22 cellular contexts compared by ENCODE assay signal in the genomic region with DNA sequence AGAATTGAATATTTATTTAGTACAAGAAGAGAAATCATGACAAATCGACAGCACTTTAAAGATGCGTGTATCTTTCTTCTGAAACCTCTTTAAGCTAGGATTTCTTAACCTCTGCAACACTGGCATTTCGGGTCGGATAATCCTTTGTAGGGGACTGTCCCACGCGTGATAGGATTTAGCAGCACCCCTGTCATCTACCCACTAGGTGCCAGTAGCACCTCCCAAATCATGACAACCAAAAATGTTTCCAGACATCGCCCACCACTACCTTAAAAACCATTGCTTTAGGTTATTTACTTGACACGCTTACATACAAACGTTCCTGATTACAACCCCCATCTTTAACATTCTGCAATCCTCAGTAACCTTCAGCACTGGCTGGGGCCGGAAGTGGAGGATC.
DNase-seq lines count a peak whose midpoint lies in the region; ATAC-seq, FAIRE-seq and TF ChIP-seq lines count a peak whose summit lies in the region.
"Had no signal": no experiment of that assay in that cellular context is flagged by ENCODE, and none has a peak within 500 bp of the region (broad histone marks: within the 10 kb centered on the region; RNA-seq: fewer than 3 reads in every experiment).

No MANE protein-coding gene starts in this region.

- H3K79me1 ChIP-seq in H1 (ENCODE audit: low read depth, low read length), result no peaks in the 10 kb centered on the region

- no peaks in the 10 kb centered on the region for H3K9me3 Mint-ChIP-seq in neural progenitor cell
- no peaks in the 10 kb centered on the region for H3K9me3 Mint-ChIP-seq in activated naive CD8-positive, alpha-beta T cell treated with anti-CD3 and anti-CD28 coated beads, Interleukin-2, amount 50 U/mL, for 24 hours

- no peak overlapping the region for H3K23ac ChIP-seq in H1 (ENCODE audit: insufficient read length)

- H3K4me3 Mint-ChIP-seq in neural progenitor cell, result no peak overlapping the region
- no peak overlapping the region for H3K4me3 Mint-ChIP-seq in activated naive CD8-positive, alpha-beta T cell treated with anti-CD3 and anti-CD28 coated beads, Interleukin-2, amount 50 U/mL, for 24 hours
- H3K4me3 Mint-ChIP-seq: HFFc6 had no signal

- no peak overlapping the region for H3K56ac ChIP-seq in H1 (replicated peaks; ENCODE audit: insufficient read length, low read depth, low read length)

- H3F3A ChIP-seq in neural progenitor cell (ENCODE audit: low read depth), result peaks cover 4% of the 10 kb centered on the region

- TF ChIP-seq CTCF in GM12875 (IDR thresholded peaks at IDR 0.05; ENCODE audit: borderline replicate concordance, insufficient read depth, low read depth, low read length) (peak; percentile 8; the same call in 1 of the 2 replicates), H1 (IDR thresholded peaks at IDR 0.05; ENCODE audit: control extremely low read depth in 1 of 3, insufficient read depth in 1 of 3, low read depth in 1 of 3, low read length in 3 of 3) (peak; percentile 23 to 37 (median 30); a peak in 3 of 4 replicates), neural progenitor cell (IDR thresholded peaks at IDR 0.05) (peak; percentile 20)

- peak; percentile 32 for FAIRE-seq in H1 (lab: Jason Lieb, UNC)
- FAIRE-seq: GM12891 had no signal

- H3K14ac ChIP-seq in H1 (ENCODE audit: insufficient read length), result no peak overlapping the region

- H2BK5ac ChIP-seq in H1 (ENCODE audit: low read depth, low read length), result no peak overlapping the region

- no peak overlapping the region for H2BK20ac ChIP-seq in H1 (ENCODE audit: low read length)

- H3K27ac ChIP-seq in H1 (ENCODE audit: low read depth, low read length) (no peak overlapping the region), neural progenitor cell (no peak overlapping the region)

- H3K4me2 ChIP-seq in H1 (ENCODE audit: insufficient read depth in 1 of 2, low read depth in 2 of 2, low read length in 2 of 2) (no peak overlapping the region), neural progenitor cell (no peak overlapping the region)

- no peak overlapping the region for H3K18ac ChIP-seq in H1 (ENCODE audit: extremely low read depth, low read length)

- no peak overlapping the region for H2BK120ac ChIP-seq in H1 (replicated peaks; ENCODE audit: low read depth, low read length)

- no peak for ATAC-seq in HG02763 (IDR thresholded peaks at IDR 0.05; ENCODE audit: unreplicated experiment)
- ATAC-seq in activated naive CD8-positive, alpha-beta T cell treated with anti-CD3 and anti-CD28 coated beads, Interleukin-2, amount 50 U/mL, for 24 hours, result no peak
- ATAC-seq: Panc1, Right ventricle myocardium inferior had no signal

- peaks cover 10% of the 10 kb centered on the region for H3K27me3 Mint-ChIP-seq in neural progenitor cell (ENCODE audit: insufficient read depth, low read depth)
- H3K27me3 Mint-ChIP-seq in activated naive CD8-positive, alpha-beta T cell treated with anti-CD3 and anti-CD28 coated beads, Interleukin-2, amount 50 U/mL, for 24 hours, result peaks cover 2% of the 10 kb centered on the region

- H3K36me3 Mint-ChIP-seq in neural progenitor cell, result no peaks in the 10 kb centered on the region
- no peaks in the 10 kb centered on the region for H3K36me3 Mint-ChIP-seq in activated naive CD8-positive, alpha-beta T cell treated with anti-CD3 and anti-CD28 coated beads, Interleukin-2, amount 50 U/mL, for 24 hours (ENCODE audit: low read depth)

- H2AFZ ChIP-seq in H1 (ENCODE audit: low read length) (no peak overlapping the region), neural progenitor cell (replicated peaks) (no peak overlapping the region)

- H2BK15ac ChIP-seq in H1 (ENCODE audit: low read length), result no peak overlapping the region

- no peaks in the 10 kb centered on the region for H3K9me3 ChIP-seq in H1 (ENCODE audit: insufficient read depth in 2 of 2, low read depth in 1 of 2, low read length in 1 of 2)
- H3K9me3 ChIP-seq in neural progenitor cell (ENCODE audit: low read depth), result no peaks in the 10 kb centered on the region

- H4K20me1 ChIP-seq in H1 (replicated peaks in 1 of 2; ENCODE audit: control insufficient read depth in 1 of 2, insufficient read depth in 2 of 2, low read length in 2 of 2) (no peaks in the 10 kb centered on the region), neural progenitor cell (ENCODE audit: low read depth) (no peaks in the 10 kb centered on the region)

- CTCF ChIA-PET in H1 (lab: Charles Lee; ENCODE audit: partially characterized antibody), result interaction anchor here (0.6 to 2.3 kb wide), 10 partner anchors 15 to 502 kb away, joined by 3 to 9 read pairs (median 4); no protein-coding TSS in a partner anchor

- no peak overlapping the region for H3K4me3 ChIP-seq in GM12875 (ENCODE audit: low read depth, low read length)
- H3K4me3 ChIP-seq in H1 (ENCODE audit: extremely low read depth in 1 of 4, insufficient read depth in 2 of 4, low read depth in 3 of 4, low read length in 4 of 4), result no peak overlapping the region
- no peak overlapping the region for H3K4me3 ChIP-seq in neural progenitor cell

- TF ChIP-seq POLR2A in H1 (IDR thresholded peaks at IDR 0.05; ENCODE audit: control extremely low read depth in 1 of 2, low read depth in 2 of 2, low read length in 2 of 2), result no peak

- H3K4me1 ChIP-seq in H1 (replicated peaks in 1 of 4; ENCODE audit: control insufficient read depth in 3 of 4, insufficient read depth in 4 of 4, low read length in 3 of 4) (peaks cover 0 to 6% (median 3%) of the 10 kb centered on the region in 4 experiments; a peak in 3 of 7 replicates), neural progenitor cell (peaks cover 1% of the 10 kb centered on the region)

- no peak overlapping the region for H4K91ac ChIP-seq in H1 (replicated peaks; ENCODE audit: insufficient read length, low read length)

- TF ChIP-seq EP300 in H1 (IDR thresholded peaks at IDR 0.05; ENCODE audit: borderline replicate concordance in 1 of 2, low read depth in 2 of 2, low read length in 2 of 2), result no peak

- H4K8ac ChIP-seq in H1 (ENCODE audit: extremely low read depth, insufficient read depth, low read length), result no peak overlapping the region

- 80% methylated on average over 10 of the region's 10 CpGs; no CpG with 5 or more reads in 1 of the 2 experiments for WGBS in H1 (ENCODE audit: extremely low coverage in 1 of 2, insufficient coverage in 1 of 2, insufficient read length in 1 of 2, insufficient replicate concordance in 2 of 2, low coverage in 1 of 2, low lambda C conversion rate in 2 of 2, missing lambda C conversion rate in 1 of 2), 2 experiments

- H3K23me2 ChIP-seq in H1 (ENCODE audit: low read depth, low read length), result no peaks in the 10 kb centered on the region

- H3K9ac ChIP-seq in H1 (replicated peaks in 1 of 4; ENCODE audit: extremely low read depth in 1 of 4, low read depth in 3 of 4, low read length in 3 of 4), result no peak overlapping the region
- H3K9ac ChIP-seq in neural progenitor cell, result no peak overlapping the region

- H3K79me2 ChIP-seq in H1 (ENCODE audit: control insufficient read depth in 1 of 2, insufficient read depth in 2 of 2, low read length in 2 of 2), result no peaks in the 10 kb centered on the region
- no peaks in the 10 kb centered on the region for H3K79me2 ChIP-seq in neural progenitor cell (ENCODE audit: low read depth)

- H3K27me3 ChIP-seq in H1 (replicated peaks in 1 of 4; ENCODE audit: control insufficient read depth in 3 of 4, extremely low read depth in 1 of 4, insufficient read depth in 3 of 4, low read length in 3 of 4), result no peaks in the 10 kb centered on the region
- no peaks in the 10 kb centered on the region for H3K27me3 ChIP-seq in neural progenitor cell

- peaks cover 14% of the 10 kb centered on the region for H3K4me1 Mint-ChIP-seq in neural progenitor cell
- H3K4me1 Mint-ChIP-seq in activated naive CD8-positive, alpha-beta T cell treated with anti-CD3 and anti-CD28 coated beads, Interleukin-2, amount 50 U/mL, for 24 hours, result no peaks in the 10 kb centered on the region

- H3K4ac ChIP-seq in H1 (replicated peaks; ENCODE audit: insufficient read length, low read depth, low read length), result no peak overlapping the region

- H3K36me3 ChIP-seq in H1 (ENCODE audit: control insufficient read depth in 2 of 4, insufficient read depth in 4 of 4, low read length in 3 of 4) (no peaks in the 10 kb centered on the region), neural progenitor cell (no peaks in the 10 kb centered on the region)

- POLR2A ChIA-PET in H1 (lab: Charles Lee; ENCODE audit: partially characterized antibody), result no interaction called here

- peak; percentile 58 to 72 for TF ChIP-seq RAD21 in H1 (IDR thresholded peaks at IDR 0.05 in 1 of 2, conservative IDR thresholded peaks at IDR 0.05 in 1 of 2; ENCODE audit: low read depth in 2 of 2, low read length in 2 of 2)

- H3K27ac Mint-ChIP-seq in neural progenitor cell, result peak overlapping the region; percentile 6
- H3K27ac Mint-ChIP-seq in activated naive CD8-positive, alpha-beta T cell treated with anti-CD3 and anti-CD28 coated beads, Interleukin-2, amount 50 U/mL, for 24 hours, result no peak overlapping the region
- H3K27ac Mint-ChIP-seq: HFFc6 had no signal

- no peak overlapping the region for H4K5ac ChIP-seq in H1 (ENCODE audit: insufficient read length, low read depth, low read length)

- DNase-seq in M059J (ENCODE audit: low read depth) (peak; percentile 10), H1 (ENCODE audit: low read depth in 1 of 2, low spot score in 2 of 2) (no peak), neural progenitor cell (ENCODE audit: low spot score) (no peak), HT-29 (ENCODE audit: low spot score) (no peak)
- no peak for DNase-seq in activated naive CD8-positive, alpha-beta T cell treated with anti-CD3 and anti-CD28 coated beads, Interleukin-2, amount 50 U/mL, for 24 hours
- DNase-seq: ACHN, COR-L47, DMS 273 treated with DMSO at 0.1 percent for 48 hours, DND-41, HFFc6, Kasumi-1, MM.1S, NCI-H1092, NCI-H146, NCI-H2029 treated with DMSO at 0.1 percent for 48 hours, NCI-H2171, NCI-H526 had no signal

- H2BK12ac ChIP-seq in H1 (ENCODE audit: low read depth, low read length), result no peak overlapping the region

- no peak overlapping the region for H2AK5ac ChIP-seq in H1 (ENCODE audit: low read depth, low read length)

TF ChIP-seq in H1, 55 proteins besides CTCF, POLR2A, EP300 and RAD21:
- no peak for TF ChIP-seq NANOG (IDR thresholded peaks at IDR 0.05; ENCODE audit: insufficient read depth, low read depth, low read length, poor library complexity, severe bottlenecking)
TF ChIP-seq in H1: peak in this region for 0.
